Comparison of ENCODE assay signal across 10 cellular contexts in genomic region chr10:103833731-103834365, GRCh38. TPM values are rescaled to one million over a fixed set of nuclear protein-coding genes. Genes with fewer than 3 reads are reported as not detected.
A peak's percentile ranks its signal among the peaks of the same experiment; 100 is the strongest.
DNase-seq lines count a peak whose midpoint lies in the region; ATAC-seq, FAIRE-seq and TF ChIP-seq lines count a peak whose summit lies in the region.
"Had no signal": no experiment of that assay in that cellular context is flagged by ENCODE, and none has a peak within 500 bp of the region (broad histone marks: within the 10 kb centered on the region; RNA-seq: fewer than 3 reads in every experiment).

No MANE protein-coding gene starts in this region.

- 0 out of 2 replicates have a peak overlapping the region, but pooled peaks have one; percentile 17 for H3K4me2 ChIP-seq in PC-3 (ENCODE audit: low read length)

- no peak overlapping the region for H3K9ac ChIP-seq in PC-3 (ENCODE audit: low read length)

- H3K79me2 ChIP-seq in PC-3 (ENCODE audit: low read length) = no peaks in the 10 kb centered on the region

- no peaks in the 10 kb centered on the region for H3K27me3 Mint-ChIP-seq in activated naive CD4-positive, alpha-beta T cell treated with anti-CD3 and anti-CD28 coated beads for 36 hours (ENCODE audit: low read depth)
- H3K27me3 Mint-ChIP-seq: stimulated activated naive CD8-positive, alpha-beta T cell treated with anti-CD3 and anti-CD28 coated beads, Interleukin-15, amount 100 ng/mL, for 72 hours had no signal

- no peak overlapping the region for H3K4me3 ChIP-seq in PC-3 (ENCODE audit: low read length)

- H3K9me2 ChIP-seq in PC-3 (replicated peaks; ENCODE audit: low read length) = no peaks in the 10 kb centered on the region

- FAIRE-seq in GM19239 (lab: Jason Lieb, UNC) = no peak

- H3K4me3 Mint-ChIP-seq in activated naive CD4-positive, alpha-beta T cell treated with anti-CD3 and anti-CD28 coated beads for 36 hours = no peak overlapping the region
- H3K4me3 Mint-ChIP-seq: stimulated activated naive CD8-positive, alpha-beta T cell treated with anti-CD3 and anti-CD28 coated beads, Interleukin-15, amount 100 ng/mL, for 72 hours had no signal

- POLR2A ChIA-PET in PC-3 (lab: Charles Lee; ENCODE audit: unreplicated experiment) = interaction anchor here (0.6 kb wide), 1 partner anchor 15 kb away, joined by 3 read pairs; no protein-coding TSS in a partner anchor

- no peaks in the 10 kb centered on the region for H3K36me3 Mint-ChIP-seq in activated naive CD4-positive, alpha-beta T cell treated with anti-CD3 and anti-CD28 coated beads for 36 hours (ENCODE audit: low read depth)

- H3K36me3 ChIP-seq in PC-3 (ENCODE audit: low read depth, low read length) = no peaks in the 10 kb centered on the region

- peak; percentile 46; the same call in 1 of the 2 replicates for ATAC-seq in PC-3
- ATAC-seq in left ventricle myocardium superior = peak; percentile 67
- ATAC-seq in stimulated activated naive CD8-positive, alpha-beta T cell treated with anti-CD3 and anti-CD28 coated beads, Interleukin-15, Interleukin-2, amounts not matched to agents 100 U/mL and 50 U/mL, for 24 hours = no peak
- ATAC-seq: stimulated activated naive CD8-positive, alpha-beta T cell treated with anti-CD3 and anti-CD28 coated beads, Interleukin-15, amount 100 ng/mL, for 72 hours had no signal

- H3K9me3 Mint-ChIP-seq in activated naive CD4-positive, alpha-beta T cell treated with anti-CD3 and anti-CD28 coated beads for 36 hours = no peaks in the 10 kb centered on the region
- H3K9me3 Mint-ChIP-seq: stimulated activated naive CD8-positive, alpha-beta T cell treated with anti-CD3 and anti-CD28 coated beads, Interleukin-15, amount 100 ng/mL, for 72 hours had no signal

- H2AFZ ChIP-seq in PC-3 (ENCODE audit: low read length) = no peak overlapping the region

- CTCF ChIA-PET in PC-3 (lab: Charles Lee) = no interaction called here
- CTCF ChIA-PET in activated naive CD4-positive, alpha-beta T cell treated with anti-CD3 and anti-CD28 coated beads for 36 hours (lab: Charles Lee) = no interaction called here

- H3K9me3 ChIP-seq in PC-3 (ENCODE audit: low read length) = no peaks in the 10 kb centered on the region

- no TSS peak for BruUV-seq in PC-3 (replicated peaks; lab: Mats Ljungman, UMichigan)

- intact Hi-C loops in PC-3 (cut with micrococcal nuclease) = no loop called here
- intact Hi-C loops in left ventricle myocardium superior (cut with micrococcal nuclease) = no loop called here
- intact Hi-C loops in posterior vena cava (cut with DNase I) = no loop called here
- intact Hi-C loops in activated naive CD4-positive, alpha-beta T cell treated with anti-CD3 and anti-CD28 coated beads for 36 hours (cut with micrococcal nuclease) = no loop called here

- TF ChIP-seq CTCF in PC-3 (conservative IDR thresholded peaks at IDR 0.05; ENCODE audit: low read depth, low read length) = no peak

- 0 out of 2 replicates have a peak overlapping the region, but pooled peaks have one; percentile 9 for H3K27ac ChIP-seq in PC-3 (ENCODE audit: low read length)

- H3K27me3 ChIP-seq in PC-3 (ENCODE audit: low read length) = no peaks in the 10 kb centered on the region

- H3F3A ChIP-seq in PC-3 (ENCODE audit: low read length, unreplicated experiment) = no peaks in the 10 kb centered on the region

- no peaks in the 10 kb centered on the region for H3K4me1 Mint-ChIP-seq in activated naive CD4-positive, alpha-beta T cell treated with anti-CD3 and anti-CD28 coated beads for 36 hours (ENCODE audit: low read depth)
- H3K4me1 Mint-ChIP-seq: stimulated activated naive CD8-positive, alpha-beta T cell treated with anti-CD3 and anti-CD28 coated beads, Interleukin-15, amount 100 ng/mL, for 72 hours had no signal

- H3K27ac Mint-ChIP-seq in activated naive CD4-positive, alpha-beta T cell treated with anti-CD3 and anti-CD28 coated beads for 36 hours = no peak overlapping the region
- H3K27ac Mint-ChIP-seq: stimulated activated naive CD8-positive, alpha-beta T cell treated with anti-CD3 and anti-CD28 coated beads, Interleukin-15, amount 100 ng/mL, for 72 hours had no signal

- DNase-seq in CD1c-positive myeloid dendritic cell (ENCODE audit: extremely low spot score) (peak; percentile 50), PC-3 (peak; percentile 41), left ventricle myocardium superior (peak; percentile 63), posterior vena cava (ENCODE audit: low spot score) (peak; percentile 79), SW 1271 (lab: John Stamatoyannopoulos, UW) (no peak), GM19239 (ENCODE audit: insufficient read length, low spot score) (no peak)
- DNase-seq in activated naive CD4-positive, alpha-beta T cell treated with anti-CD3 and anti-CD28 coated beads for 36 hours = no peak
- DNase-seq in stimulated activated naive CD8-positive, alpha-beta T cell treated with anti-CD3 and anti-CD28 coated beads, Interleukin-15, Interleukin-2, amounts not matched to agents 100 U/mL and 50 U/mL, for 24 hours = no peak
- DNase-seq: activated CD8-positive, alpha-beta memory T cell treated with anti-CD3 and anti-CD28 coated beads, Interleukin-2, amount 50 U/mL, for 48 hours; stimulated activated naive CD8-positive, alpha-beta T cell treated with anti-CD3 and anti-CD28 coated beads, Interleukin-15, amount 100 ng/mL, for 72 hours had no signal

- H4K20me1 ChIP-seq in PC-3 (ENCODE audit: low read length) = no peaks in the 10 kb centered on the region

- H3K4me1 ChIP-seq in PC-3 (ENCODE audit: insufficient read depth, low read length) = peaks cover 13% of the 10 kb centered on the region

RNA-seq across cellular contexts. Expression of gene SH3PXD2A, which starts 21.5 kb away (rescaled TPM):
- total RNA-seq in PC-3 (2014; rRNA removed) (2.9 and 3.4 TPM in 2 replicates), left ventricle myocardium superior (28.6 TPM), posterior vena cava (10 to 100 TPM; 62.6 to 93.6 TPM)
- 1 to 10 TPM; 7.8 to 8.5 TPM for total RNA-seq in activated naive CD4-positive, alpha-beta T cell treated with anti-CD3 and anti-CD28 coated beads for 36 hours

Comparison
In these comparisons a context has a peak if more than half of its experiments do, and no peak if none do; other contexts are left out.
1. DNase-seq: peak in CD1c-positive myeloid dendritic cell (single experiment), PC-3 (single experiment), left ventricle myocardium superior (single experiment) and posterior vena cava (single experiment); none in activated naive CD4-positive, alpha-beta T cell treated with anti-CD3 and anti-CD28 coated beads for 36 hours (single experiment), SW 1271 (0 of 2), stimulated activated naive CD8-positive, alpha-beta T cell treated with anti-CD3 and anti-CD28 coated beads, Interleukin-15, Interleukin-2, amounts not matched to agents 100 U/mL and 50 U/mL, for 24 hours (single experiment) and GM19239 (single experiment).